ENCODE assay signal across 26 cellular contexts in the genomic region with DNA sequence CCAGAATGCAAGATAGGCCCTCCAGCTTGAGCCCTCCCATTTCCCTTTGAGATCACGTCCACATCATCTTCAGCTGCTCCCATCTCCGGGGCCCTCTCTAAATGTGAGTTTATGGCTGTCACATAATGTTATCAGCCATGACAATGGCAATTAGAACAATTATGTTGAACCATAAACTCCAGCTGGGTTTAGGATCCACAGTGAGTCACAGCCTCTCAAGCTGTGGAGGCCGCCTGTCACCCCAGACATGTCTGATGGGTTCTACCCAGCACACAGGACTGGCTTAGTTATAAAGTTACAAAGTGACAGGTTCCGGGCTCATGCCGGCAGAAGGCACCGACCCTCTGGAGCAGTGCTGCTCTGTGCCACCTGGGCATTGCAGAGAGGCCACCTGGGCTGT.
DNase-seq lines count a peak whose midpoint lies in the region; ATAC-seq and TF ChIP-seq lines count a peak whose summit lies in the region.
"Had no signal": no experiment of that assay in that cellular context is flagged by ENCODE, and none has a peak within 500 bp of the region (broad histone marks: within the 10 kb centered on the region; RNA-seq: fewer than 3 reads in every experiment).

No MANE protein-coding gene starts in this region.

- H3K4me1 ChIP-seq in right atrium auricular region: no peaks in the 10 kb centered on the region
- no peaks in the 10 kb centered on the region for H3K4me1 ChIP-seq in heart right ventricle
- H3K4me1 ChIP-seq: neural progenitor cell, right lobe of liver, SJCRH30, uterus had no signal

- H3K4me3 ChIP-seq in right atrium auricular region (no peak overlapping the region), heart right ventricle (no peak overlapping the region)
- H3K4me3 ChIP-seq: GM23248, neural progenitor cell, right lobe of liver, SJCRH30, thoracic aorta, uterus had no signal

- TF ChIP-seq CTCF in right atrium auricular region (IDR thresholded peaks at IDR 0.05) (no peak), heart right ventricle (IDR thresholded peaks at IDR 0.05) (no peak)

- H3K9me3 ChIP-seq in right atrium auricular region (no peaks in the 10 kb centered on the region), heart right ventricle (no peaks in the 10 kb centered on the region)
- H3K9me3 ChIP-seq: right lobe of liver, SJCRH30, thoracic aorta, uterus had no signal

- no peak overlapping the region for H3K27ac ChIP-seq in right atrium auricular region
- H3K27ac ChIP-seq in heart right ventricle: no peak overlapping the region
- H3K27ac ChIP-seq: epithelial cell of prostate, GM23248, neural progenitor cell, right lobe of liver, SJCRH30, thoracic aorta, uterus had no signal

- DNase-seq in right atrium auricular region (ENCODE audit: low spot score) (peak; percentile 28), heart right ventricle (no peak), NCI-H1436 (lab: John Stamatoyannopoulos, UW) (peak; percentile 83), left colon (no peak), AG08395 (ENCODE audit: low spot score) (no peak), GDM1 (lab: John Stamatoyannopoulos, UW) (no peak)
- DNase-seq: activated CD8-positive, alpha-beta T cell treated with anti-CD3 and anti-CD28 coated beads, Interleukin-2, amount 10 ng/mL, durations not matched to agents 7 days and 5 days; activated effector memory CD4-positive, alpha-beta T cell treated with anti-CD3 and anti-CD28 coated beads, Interleukin-2, amount 50 U/mL, for 16 hours; activated T-cell treated with anti-CD3 and anti-CD28 coated beads, Interleukin-2, amount 50 U/mL, for 1 hour; C1 segment of cervical spinal cord; effector CD8-positive, alpha-beta T cell; GM23248; immature natural killer cell; MV-4-11; NCI-H187; NCI-H345; right lobe of liver; RPMI8226; SJCRH30; stimulated activated CD8-positive, alpha-beta memory T cell treated with anti-CD3 and anti-CD28 coated beads, Interleukin-4, amount 100 ng/mL, for 48 hours; SW 1271; uterus had no signal

- intact Hi-C loops in heart right ventricle (cut with DNase I): no loop called here
- intact Hi-C loops in left colon (cut with DNase I, micrococcal nuclease): no loop called here

- 84 to 89% methylated on average over 6 of the region's 6 CpGs for WGBS in heart right ventricle, 2 donors

- ATAC-seq in heart right ventricle (no peak), left colon (peak; percentile 95), GM19452 (IDR thresholded peaks at IDR 0.05; ENCODE audit: unreplicated experiment) (no peak)
- ATAC-seq: activated CD8-positive, alpha-beta T cell treated with anti-CD3 and anti-CD28 coated beads, Interleukin-2, amount 10 ng/mL, durations not matched to agents 7 days and 5 days; right lobe of liver had no signal

- H3K27me3 ChIP-seq in right atrium auricular region (no peaks in the 10 kb centered on the region), heart right ventricle (peaks cover 0 to 24% (median 15%) of the 10 kb centered on the region in 7 donors)
- H3K27me3 ChIP-seq: neural progenitor cell, right lobe of liver, uterus had no signal

- no peaks in the 10 kb centered on the region for H3K36me3 ChIP-seq in right atrium auricular region
- no peaks in the 10 kb centered on the region for H3K36me3 ChIP-seq in heart right ventricle
- H3K36me3 ChIP-seq: neural progenitor cell, right lobe of liver, SJCRH30, thoracic aorta, uterus had no signal

Comparison
In these comparisons a context has a peak if more than half of its experiments do, and no peak if none do; other contexts are left out.
1. DNase-seq: peak in right atrium auricular region (single experiment) and NCI-H1436 (single experiment); none in heart right ventricle (0 of 2), left colon (0 of 2), AG08395 (single experiment) and GDM1 (single experiment).